Comparison of ENCODE assay signal across 8 cellular contexts in genomic region chr2:148674063-148675020, GRCh38. TPM values are rescaled to one million over a fixed set of nuclear protein-coding genes. Genes with fewer than 3 reads are reported as not detected.
DNase-seq lines count a peak whose midpoint lies in the region; ATAC-seq, FAIRE-seq and TF ChIP-seq lines count a peak whose summit lies in the region.

No MANE protein-coding gene starts in this region.

- peak overlapping the region; percentile 61; the same call in 1 of the 2 replicates for H2BK15ac ChIP-seq in H1 (ENCODE audit: low read length)

- no peak overlapping the region for H4K91ac ChIP-seq in H1 (replicated peaks; ENCODE audit: insufficient read length, low read length)

- peak overlapping the region; percentile 5; the same call in 1 of the 2 replicates for H3K27ac ChIP-seq in H1 (ENCODE audit: low read depth, low read length)

- 0 out of 2 replicates have a peak overlapping the region, but pooled peaks have one; percentile 48 for H3K18ac ChIP-seq in H1 (ENCODE audit: extremely low read depth, low read length)

- H3K4me3 Mint-ChIP-seq in HFFc6: no peak overlapping the region

- H3K23ac ChIP-seq in H1 (ENCODE audit: insufficient read length): no peak overlapping the region

- H3K23me2 ChIP-seq in H1 (ENCODE audit: low read depth, low read length): no peaks in the 10 kb centered on the region

- H3K27me3 ChIP-seq in H1 (replicated peaks in 1 of 4; ENCODE audit: control insufficient read depth in 3 of 4, extremely low read depth in 1 of 4, insufficient read depth in 3 of 4, low read length in 3 of 4): no peaks in the 10 kb centered on the region

- no peak overlapping the region for H4K8ac ChIP-seq in H1 (ENCODE audit: extremely low read depth, insufficient read depth, low read length)

- DNase-seq in NCI-H1436 (lab: John Stamatoyannopoulos, UW) (peak; percentile 7), NCI-H1436 treated with DMSO at 0.1 percent for 48 hours (lab: John Stamatoyannopoulos, UW) (no peak), HFFc6 (no peak), SKM-1 (lab: John Stamatoyannopoulos, UW; ENCODE audit: unreplicated experiment) (peak; percentile 53), H1 (ENCODE audit: low read depth in 1 of 2, low spot score in 2 of 2) (peak in 1 of 2 experiments; percentile 67), renal cortical epithelial cell (ENCODE audit: low read depth) (peak; percentile 40), KG1 (lab: John Stamatoyannopoulos, UW) (no peak)

- H3K27ac Mint-ChIP-seq in HFFc6: no peak overlapping the region

- no peak overlapping the region for H3K9ac ChIP-seq in H1 (replicated peaks in 1 of 4; ENCODE audit: extremely low read depth in 1 of 4, low read depth in 3 of 4, low read length in 3 of 4)

- POLR2A ChIA-PET in H1 (lab: Charles Lee; ENCODE audit: partially characterized antibody): interaction anchor here (0.8 to 1.3 kb wide), 2 partner anchors 28 to 29 kb away, joined by 3 to 5 read pairs; no protein-coding TSS in a partner anchor

- no peak overlapping the region for H2AFZ ChIP-seq in H1 (ENCODE audit: low read length)

- H3K79me2 ChIP-seq in H1 (ENCODE audit: control insufficient read depth in 1 of 2, insufficient read depth in 2 of 2, low read length in 2 of 2): peaks cover 21 to 96% of the 10 kb centered on the region in 2 experiments

- peak; percentile 47 to 59 for TF ChIP-seq RAD21 in H1 (IDR thresholded peaks at IDR 0.05 in 1 of 2, conservative IDR thresholded peaks at IDR 0.05 in 1 of 2; ENCODE audit: low read depth in 2 of 2, low read length in 2 of 2)

- H2BK5ac ChIP-seq in H1 (ENCODE audit: low read depth, low read length): peak overlapping the region; percentile 46; the same call in 1 of the 2 replicates

- no peak overlapping the region for H2BK12ac ChIP-seq in H1 (ENCODE audit: low read depth, low read length)

- peaks cover 1% of the 10 kb centered on the region; the same call in 1 of the 2 replicates for H3K27me3 Mint-ChIP-seq in HFFc6 (ENCODE audit: insufficient read depth)

- no peak overlapping the region for H3K14ac ChIP-seq in H1 (ENCODE audit: insufficient read length)

- H4K5ac ChIP-seq in H1 (ENCODE audit: insufficient read length, low read depth, low read length): no peak overlapping the region

- peak overlapping the region in 1 of 2 experiments; percentile 9; a peak in 3 of 4 replicates for H3K4me2 ChIP-seq in H1 (ENCODE audit: insufficient read depth in 1 of 2, low read depth in 2 of 2, low read length in 2 of 2)

- no peaks in the 10 kb centered on the region; the same call in 1 of the 2 replicates for H3K36me3 Mint-ChIP-seq in HFFc6 (ENCODE audit: low read depth)

- peaks cover 5% of the 10 kb centered on the region for H3K79me1 ChIP-seq in H1 (ENCODE audit: low read depth, low read length)

- no peak for ATAC-seq in GM19397 (IDR thresholded peaks at IDR 0.05; ENCODE audit: unreplicated experiment)

- TF ChIP-seq EP300 in H1 (IDR thresholded peaks at IDR 0.05; ENCODE audit: borderline replicate concordance in 1 of 2, low read depth in 2 of 2, low read length in 2 of 2): no peak

- H3K9me3 Mint-ChIP-seq in HFFc6: no peaks in the 10 kb centered on the region

- WGBS in H1 (ENCODE audit: extremely low coverage in 1 of 2, insufficient coverage in 1 of 2, insufficient read length in 1 of 2, insufficient replicate concordance in 2 of 2, low coverage in 1 of 2, low lambda C conversion rate in 2 of 2, missing lambda C conversion rate in 1 of 2), 2 experiments: 51% methylated on average over 2 of the region's 2 CpGs; no CpG with 5 or more reads in 1 of the 2 experiments

- H3K36me3 ChIP-seq in H1 (ENCODE audit: control insufficient read depth in 2 of 4, insufficient read depth in 4 of 4, low read length in 3 of 4): no peaks in the 10 kb centered on the region

- peaks cover 61% of the 10 kb centered on the region for H3K4me1 Mint-ChIP-seq in HFFc6 (ENCODE audit: low read depth)

- H3K4me1 ChIP-seq in H1 (replicated peaks in 1 of 4; ENCODE audit: control insufficient read depth in 3 of 4, insufficient read depth in 4 of 4, low read length in 3 of 4): peaks cover 5 to 6% (median 5%) of the 10 kb centered on the region in 4 experiments; a peak in 5 of 7 replicates

- H3K4me3 ChIP-seq in H1 (ENCODE audit: extremely low read depth in 1 of 4, insufficient read depth in 2 of 4, low read depth in 3 of 4, low read length in 4 of 4): no peak overlapping the region

- no peak for TF ChIP-seq POLR2A in H1 (IDR thresholded peaks at IDR 0.05; ENCODE audit: control extremely low read depth in 1 of 2, low read depth in 2 of 2, low read length in 2 of 2)

- H3K9me3 ChIP-seq in H1 (ENCODE audit: insufficient read depth in 2 of 2, low read depth in 1 of 2, low read length in 1 of 2): peaks cover 0 to 8% of the 10 kb centered on the region in 2 experiments; a peak in 1 of 4 replicates

- peak; percentile 93 for FAIRE-seq in H1 (lab: Jason Lieb, UNC)

- H2BK120ac ChIP-seq in H1 (replicated peaks; ENCODE audit: low read depth, low read length): no peak overlapping the region

- H3K4ac ChIP-seq in H1 (replicated peaks; ENCODE audit: insufficient read length, low read depth, low read length): no peak overlapping the region

- peak; percentile 73 for TF ChIP-seq CTCF in HFFc6 (IDR thresholded peaks at IDR 0.05)
- TF ChIP-seq CTCF in H1 (IDR thresholded peaks at IDR 0.05; ENCODE audit: control extremely low read depth in 1 of 3, insufficient read depth in 1 of 3, low read depth in 1 of 3, low read length in 3 of 3): peak in 2 of 3 experiments; percentile 43 to 73; a peak in 3 of 4 replicates

- no peak overlapping the region for H3K56ac ChIP-seq in H1 (replicated peaks; ENCODE audit: insufficient read length, low read depth, low read length)

- 0 out of 2 replicates have a peak overlapping the region, but pooled peaks have one; percentile 18 for H2AK5ac ChIP-seq in H1 (ENCODE audit: low read depth, low read length)

- CTCF ChIA-PET in H1 (lab: Charles Lee; ENCODE audit: partially characterized antibody): interaction anchor here (0.7 to 1.7 kb wide), 13 partner anchors 9 to 115 kb away, joined by 3 to 8 read pairs (median 3); no protein-coding TSS in a partner anchor

- peaks cover 3 to 4% of the 10 kb centered on the region in 2 experiments for H4K20me1 ChIP-seq in H1 (replicated peaks in 1 of 2; ENCODE audit: control insufficient read depth in 1 of 2, insufficient read depth in 2 of 2, low read length in 2 of 2)

- H2BK20ac ChIP-seq in H1 (ENCODE audit: low read length): no peak overlapping the region

TF ChIP-seq in H1, 55 proteins besides CTCF, POLR2A, EP300 and RAD21:
- TF ChIP-seq ZNF274 (IDR thresholded peaks at IDR 0.05; ENCODE audit: borderline replicate concordance, extremely low read depth, low read length): no peak
- no peak for TF ChIP-seq CTBP2 (IDR thresholded peaks at IDR 0.05; ENCODE audit: borderline replicate concordance, insufficient read depth, insufficient read length, low read length)
- TF ChIP-seq JUN (IDR thresholded peaks at IDR 0.05; ENCODE audit: low read depth, low read length): no peak
- no peak for TF ChIP-seq HDAC2 (IDR thresholded peaks at IDR 0.05; ENCODE audit: borderline replicate concordance in 1 of 2, low read depth in 2 of 2, low read length in 2 of 2)
- no peak for TF ChIP-seq PHF8 (conservative IDR thresholded peaks at IDR 0.05; ENCODE audit: low read depth, low read length)
- no peak for TF ChIP-seq CREB1 (IDR thresholded peaks at IDR 0.05)
- TF ChIP-seq ASH2L (IDR thresholded peaks at IDR 0.05; ENCODE audit: low read length): no peak
- no peak for TF ChIP-seq POLR2AphosphoS5 (IDR thresholded peaks at IDR 0.05; ENCODE audit: low read depth, low read length)
- TF ChIP-seq KDM1A (IDR thresholded peaks at IDR 0.05; ENCODE audit: borderline replicate concordance, low read length): no peak

RNA-seq across cellular contexts. Expression of gene EPC2, which starts 29.8 kb away (rescaled TPM):
- 10 to 100 TPM; 16.6 to 21.3 (median 19.2) TPM for total RNA-seq in HFFc6 (2021; fragmentation: NEBNext Ultra II Directional; extraction: Animal tissue kit (Norgen Biotek cat#: 25700))
- total RNA-seq in H1 (2021; fragmentation: NEBNext Ultra II Directional; extraction: Animal tissue kit (Norgen Biotek cat#: 25700)): 24.1 and 25.7 TPM in 2 replicates
- 9.6 and 16.1 TPM in 2 replicates for polyA plus RNA-seq in H1 (2011; rRNA removed)
- polyA plus RNA-seq in H1 (2011; cell fraction: cytosol; rRNA removed): 13.7 TPM
- 11.2 TPM for polyA plus RNA-seq in H1 (2011; cell fraction: nucleus; rRNA removed)
- polyA plus RNA-seq in H1 (2012, experiment 1 of 2): 10.6 to 13.4 TPM (median 11.7 TPM) in 4 replicates
- polyA plus RNA-seq in H1 (2012, experiment 2 of 2): 0.68 TPM
- polyA plus RNA-seq in H1 (2013, experiment 1 of 2): 10.5 TPM
- polyA plus RNA-seq in H1 (2013, experiment 2 of 2): 10.5 TPM
- polyA minus RNA-seq in H1 (2011; rRNA and poly(A)+ RNA removed): 35.4 and 44.8 TPM in 2 replicates
- 14.5 TPM for polyA minus RNA-seq in H1 (2011; cell fraction: cytosol; rRNA and poly(A)+ RNA removed)
- polyA minus RNA-seq in H1 (2011; cell fraction: nucleus; rRNA and poly(A)+ RNA removed): 75.6 TPM
- 11.1 and 37.9 TPM in 2 replicates for total RNA-seq in renal cortical epithelial cell

Comparison
In these comparisons a context has a peak if more than half of its experiments do, and no peak if none do; other contexts are left out.
1. DNase-seq: peak in NCI-H1436 (single experiment), SKM-1 (single experiment) and renal cortical epithelial cell (single experiment); none in NCI-H1436 treated with DMSO at 0.1 percent for 48 hours (single experiment), HFFc6 (single experiment) and KG1 (single experiment).